8 cellular contexts compared by ENCODE assay signal in genomic region chr2:73111300-73112025, GRCh38. TPM values are rescaled to one million over a fixed set of nuclear protein-coding genes. Genes with fewer than 3 reads are reported as not detected.
DNase-seq lines count a peak whose midpoint lies in the region; ATAC-seq and TF ChIP-seq lines count a peak whose summit lies in the region.

No MANE protein-coding gene starts in this region.

- H3K27me3 ChIP-seq in iPS-20b (ENCODE audit: insufficient read depth, low read length) (peaks cover 51% of the 10 kb centered on the region), skeletal muscle tissue (ENCODE audit: control insufficient read depth in 3 of 3, insufficient read depth in 3 of 3, low read length in 3 of 3) (no peaks in the 10 kb centered on the region)

- H3K27ac ChIP-seq in iPS-20b (ENCODE audit: low read length) (no peak overlapping the region), skeletal muscle tissue (ENCODE audit: low read depth, low read length) (peak overlapping the region; percentile 85)

- H3K9ac ChIP-seq in iPS-20b (ENCODE audit: low read depth, low read length) (peak overlapping the region; percentile 61; the same call in 1 of the 2 replicates), skeletal muscle tissue (ENCODE audit: low read depth in 1 of 3, low read length in 3 of 3) (peak overlapping the region; percentile 87 to 88 (median 88))

- H3K4me3 ChIP-seq in astrocyte of the cerebellum (ENCODE audit: low read depth, low read length), result peak overlapping the region; percentile 68
- H3K4me3 ChIP-seq in iPS-20b (ENCODE audit: low read length), result peak overlapping the region; percentile 88
- peak overlapping the region; percentile 66 to 86 (median 83) for H3K4me3 ChIP-seq in skeletal muscle tissue (ENCODE audit: low read length in 3 of 3)

- H3K4me1 ChIP-seq in iPS-20b (ENCODE audit: insufficient read depth, low read length), result peaks cover 17% of the 10 kb centered on the region
- H3K4me1 ChIP-seq in skeletal muscle tissue (ENCODE audit: control insufficient read depth in 3 of 3, insufficient read depth in 3 of 3, low read length in 3 of 3), result peaks cover 41 to 52% (median 46%) of the 10 kb centered on the region in 3 donors

- ATAC-seq in GM18517 (IDR thresholded peaks at IDR 0.05; ENCODE audit: unreplicated experiment) (no peak), GM18858 (IDR thresholded peaks at IDR 0.05; ENCODE audit: unreplicated experiment) (no peak)

- DNase-seq in ELR (ENCODE audit: low read depth), result peak; percentile 75
- DNase-seq in NCI-H226, result peak; percentile 63
- peak; percentile 36 for DNase-seq in astrocyte of the cerebellum (ENCODE audit: low read depth)
- DNase-seq in inferior parietal cortex (ENCODE audit: extremely low spot score), result no peak

- in situ Hi-C loops in astrocyte of the cerebellum (cut with HindIII; ENCODE audit: low sequenced_read_pairs), result no loop called here

- no peak for TF ChIP-seq CTCF in astrocyte of the cerebellum (IDR thresholded peaks at IDR 0.05; ENCODE audit: low read depth, low read length, missing control alignments)

- H3K9me3 ChIP-seq in iPS-20b (ENCODE audit: insufficient read depth, low read depth, low read length) (no peaks in the 10 kb centered on the region; the same call in 1 of the 2 replicates), skeletal muscle tissue (ENCODE audit: control insufficient read depth in 3 of 3, low read length in 3 of 3) (no peaks in the 10 kb centered on the region)

- no peaks in the 10 kb centered on the region for H3K36me3 ChIP-seq in iPS-20b (ENCODE audit: insufficient read depth, low read depth, low read length)
- no peaks in the 10 kb centered on the region for H3K36me3 ChIP-seq in skeletal muscle tissue (ENCODE audit: control insufficient read depth in 3 of 3, insufficient read depth in 3 of 3, low read length in 3 of 3)

RNA-seq across cellular contexts. Expression of gene RAB11FIP5, which starts 1.3 kb away (rescaled TPM):
- 12.0 TPM for total RNA-seq in skeletal muscle tissue

RNA-seq across cellular contexts. Expression of gene SFXN5, which starts 40.0 kb away (rescaled TPM):
- 4.7 TPM for total RNA-seq in skeletal muscle tissue
